1 cellular context compared by ENCODE assay signal in genomic region chr6:41779793-41780622, GRCh38.
TF ChIP-seq lines count a peak whose summit lies in the region.

Gene FRS3, minus strand, starts transcription at chr6:41779900. Its CDS starts 2,913 bp downstream, at chr6:41776987.

TF ChIP-seq in K562, 482 proteins besides CTCF, POLR2A, EP300 and RAD21 (continued from another document and continues in another):
- TF ChIP-seq RREB1 (CRISPR knock-in tag; IDR thresholded peaks at IDR 0.05) (no peak), RBM15 (IDR thresholded peaks at IDR 0.05; ENCODE audit: insufficient read depth, low read length) (no peak), SIX5 (IDR thresholded peaks at IDR 0.05; ENCODE audit: borderline replicate concordance in 1 of 2, insufficient read depth in 1 of 2, low read depth in 1 of 2, low read length in 2 of 2) (no peak), ZNF3 (CRISPR knock-in tag; IDR thresholded peaks at IDR 0.05) (no peak), WHSC1 (IDR thresholded peaks at IDR 0.05; ENCODE audit: low read length) (no peak), ELF4 (CRISPR knock-in tag; IDR thresholded peaks at IDR 0.05) (peak; percentile 84), TFE3 (CRISPR knock-in tag; IDR thresholded peaks at IDR 0.05) (no peak), SMARCE1 (IDR thresholded peaks at IDR 0.05) (peak; percentile 45), CAMTA2 (CRISPR knock-in tag; conservative IDR thresholded peaks at IDR 0.05) (no peak), NFIX (CRISPR knock-in tag; IDR thresholded peaks at IDR 0.05; ENCODE audit: low read depth) (no peak), MEIS2 (IDR thresholded peaks at IDR 0.05; ENCODE audit: partially characterized antibody) (no peak), ZNF263 (CRISPR knock-in tag; IDR thresholded peaks at IDR 0.05; ENCODE audit: borderline replicate concordance) (peak; percentile 68; the same call in 1 of the 2 replicates), ZNF583 (CRISPR knock-in tag; IDR thresholded peaks at IDR 0.05) (no peak), ZNF354B (CRISPR knock-in tag; IDR thresholded peaks at IDR 0.05) (no peak), IRF1 (CRISPR knock-in tag; IDR thresholded peaks at IDR 0.05; ENCODE audit: borderline replicate concordance) (no peak), ZNF165 (CRISPR knock-in tag; IDR thresholded peaks at IDR 0.05; ENCODE audit: borderline replicate concordance) (no peak), SPI1 (IDR thresholded peaks at IDR 0.05; ENCODE audit: borderline replicate concordance, low read depth, low read length) (no peak), POLR2G (IDR thresholded peaks at IDR 0.05; ENCODE audit: low read depth, low read length) (peak; percentile 75), TEAD4 (IDR thresholded peaks at IDR 0.05; ENCODE audit: low read length) (peak; percentile 48; the same call in 1 of the 2 replicates), TEAD4 (CRISPR knock-in tag; IDR thresholded peaks at IDR 0.05; ENCODE audit: borderline replicate concordance) (no peak), E2F4 (CRISPR knock-in tag; IDR thresholded peaks at IDR 0.05; ENCODE audit: low read depth) (no peak), GATAD2B (IDR thresholded peaks at IDR 0.05; ENCODE audit: borderline replicate concordance) (peak; percentile 95), NFRKB (IDR thresholded peaks at IDR 0.05; ENCODE audit: low read depth) (no peak), CBX5 (IDR thresholded peaks at IDR 0.05; ENCODE audit: borderline replicate concordance, low read depth) (0 out of 2 replicates have a peak, but pooled peaks have one; percentile 21), SLC30A9 (CRISPR knock-in tag; IDR thresholded peaks at IDR 0.05) (no peak), YBX1 (IDR thresholded peaks at IDR 0.05) (no peak), PCBP1 (IDR thresholded peaks at IDR 0.05; ENCODE audit: low read depth, low read length, poor library complexity, severe bottlenecking) (peak; percentile 92), ZNF212 (CRISPR knock-in tag; IDR thresholded peaks at IDR 0.05) (no peak), SRSF7 (optimal IDR thresholded peaks at IDR 0.05; ENCODE audit: low read depth, low read length) (no peak), E2F6 (IDR thresholded peaks at IDR 0.05; ENCODE audit: borderline replicate concordance in 1 of 2, extremely low read depth in 1 of 2, insufficient read depth in 1 of 2, insufficient read length in 1 of 2, low read depth in 1 of 2, low read length in 1 of 2, poor library complexity in 1 of 2, severe bottlenecking in 1 of 2) (no peak), TFAM (CRISPR knock-in tag; conservative IDR thresholded peaks at IDR 0.05) (no peak), ZNF407 (IDR thresholded peaks at IDR 0.05; ENCODE audit: low read depth) (no peak), ZNF695 (CRISPR knock-in tag; IDR thresholded peaks at IDR 0.05) (no peak), CHD2 (IDR thresholded peaks at IDR 0.05; ENCODE audit: low read depth, low read length) (peak; percentile 26; the same call in 1 of the 2 replicates), ZNF124 (CRISPR knock-in tag; IDR thresholded peaks at IDR 0.05) (no peak), HDAC2 (IDR thresholded peaks at IDR 0.05) (no peak), ZBTB5 (IDR thresholded peaks at IDR 0.05) (peak; percentile 63; the same call in 1 of the 2 replicates), ZNF347 (CRISPR knock-in tag; IDR thresholded peaks at IDR 0.05; ENCODE audit: low read depth) (no peak), PML (IDR thresholded peaks at IDR 0.05; ENCODE audit: low read length) (no peak), ZKSCAN3 (CRISPR knock-in tag; IDR thresholded peaks at IDR 0.05) (no peak), ZSCAN32 (CRISPR knock-in tag; IDR thresholded peaks at IDR 0.05) (peak; percentile 16; the same call in 1 of the 2 replicates), PTBP1 (IDR thresholded peaks at IDR 0.05; ENCODE audit: low read depth, low read length) (no peak), NUFIP1 (IDR thresholded peaks at IDR 0.05; ENCODE audit: partially characterized antibody) (no peak), CREM (IDR thresholded peaks at IDR 0.05; ENCODE audit: low read depth) (peak; percentile 86)
